ENCODE assay signal across 19 cellular contexts in genomic region chr22:27472975-27473374, GRCh38.
DNase-seq lines count a peak whose midpoint lies in the region; ATAC-seq, FAIRE-seq and TF ChIP-seq lines count a peak whose summit lies in the region.
"Had no signal": no experiment of that assay in that cellular context is flagged by ENCODE, and none has a peak within 500 bp of the region (broad histone marks: within the 10 kb centered on the region; RNA-seq: fewer than 3 reads in every experiment).

No MANE protein-coding gene starts in this region.

- TF ChIP-seq CTCF in IMR-90 (conservative IDR thresholded peaks at IDR 0.05; ENCODE audit: low read depth, low read length) (no peak), keratinocyte (optimal IDR thresholded peaks at IDR 0.05 in 1 of 3, IDR thresholded peaks at IDR 0.05 in 1 of 3, conservative IDR thresholded peaks at IDR 0.05 in 1 of 3; ENCODE audit: extremely low read depth in 1 of 3, insufficient read depth in 2 of 3, low read length in 3 of 3) (no peak)

- no peak for TF ChIP-seq POLR2A in IMR-90 (IDR thresholded peaks at IDR 0.05; ENCODE audit: low read depth, low read length)

- no peaks in the 10 kb centered on the region for H3K9me3 ChIP-seq in IMR-90 (ENCODE audit: control insufficient read depth, insufficient read depth, low read length)
- no peaks in the 10 kb centered on the region for H3K9me3 ChIP-seq in SJCRH30 (replicated peaks)
- H3K9me3 ChIP-seq in keratinocyte (ENCODE audit: control insufficient read depth, low read depth, low read length): no peaks in the 10 kb centered on the region
- H3K9me3 ChIP-seq in right cardiac atrium (ENCODE audit: control insufficient read depth, low read length): no peaks in the 10 kb centered on the region
- H3K9me3 ChIP-seq: MG63 had no signal

- H4K20me1 ChIP-seq in IMR-90 (ENCODE audit: insufficient read depth, low read length): no peaks in the 10 kb centered on the region
- H4K20me1 ChIP-seq in keratinocyte (ENCODE audit: control insufficient read depth, extremely low read depth, insufficient read depth, low read length): no peaks in the 10 kb centered on the region

- in situ Hi-C loops in ACHN (cut with HindIII; ENCODE audit: low pct_ligation_motif_present, low pct_unique_long_range_greater_than_20kb, low sequenced_read_pairs) (no loop called here), IMR-90 (cut with MboI; ENCODE audit: low sequenced_read_pairs) (no loop called here)

- H2AFZ ChIP-seq in IMR-90 (replicated peaks; ENCODE audit: low read length, poor library complexity): peak overlapping the region; percentile 34
- no peak overlapping the region for H2AFZ ChIP-seq in keratinocyte (ENCODE audit: control insufficient read depth, low read length)

- peak overlapping the region; percentile 81; the same call in 1 of the 2 replicates for H2AK5ac ChIP-seq in IMR-90 (ENCODE audit: low read depth, low read length)

- peaks cover 9% of the 10 kb centered on the region; the same call in 1 of the 2 replicates for H3K27me3 ChIP-seq in IMR-90 (ENCODE audit: control insufficient read depth, insufficient read depth, low read length)
- no peaks in the 10 kb centered on the region for H3K27me3 ChIP-seq in SJCRH30
- H3K27me3 ChIP-seq in keratinocyte (ENCODE audit: control insufficient read depth, extremely low read depth, insufficient read depth, low read length): no peaks in the 10 kb centered on the region
- H3K27me3 ChIP-seq in right cardiac atrium (ENCODE audit: control insufficient read depth, insufficient read depth): no peaks in the 10 kb centered on the region
- H3K27me3 ChIP-seq: MG63 had no signal

- intact Hi-C loops in IMR-90 (cut with micrococcal nuclease): no loop called here
- intact Hi-C loops in right cardiac atrium (cut with DNase I): no loop called here

- H2AK9ac ChIP-seq in IMR-90 (replicated peaks; ENCODE audit: low read depth, low read length, poor library complexity): no peak overlapping the region

- no peaks in the 10 kb centered on the region for H3K79me1 ChIP-seq in IMR-90 (ENCODE audit: low read depth in 1 of 2, low read length in 2 of 2)

- 67% methylated on average over 1 of the region's 4 CpGs; no CpG with 5 or more reads in 1 of the 2 experiments for WGBS in IMR-90 (ENCODE audit: extremely low coverage in 2 of 2, insufficient read length in 1 of 2), 2 experiments
- WGBS in right cardiac atrium: 51% methylated on average over 4 of the region's 4 CpGs

- ATAC-seq in IMR-90 (ENCODE audit: low read depth): no peak
- ATAC-seq in right cardiac atrium: no peak

- no peak overlapping the region for H3K14ac ChIP-seq in IMR-90 (replicated peaks; ENCODE audit: low read depth, low read length)

- H2BK5ac ChIP-seq in IMR-90 (ENCODE audit: low read depth, low read length, poor library complexity, severe bottlenecking): no peak overlapping the region

- peak overlapping the region; percentile 83; the same call in 1 of the 2 replicates for H3K4ac ChIP-seq in IMR-90 (ENCODE audit: low read depth, low read length)

- H3K4me1 ChIP-seq in IMR-90 (ENCODE audit: control insufficient read depth, insufficient read depth, low read length) (peaks cover 25% of the 10 kb centered on the region), SJCRH30 (peaks cover 65% of the 10 kb centered on the region), keratinocyte (ENCODE audit: control insufficient read depth, extremely low read depth, insufficient read depth, low read length) (peaks cover 44% of the 10 kb centered on the region), right cardiac atrium (ENCODE audit: control insufficient read depth, insufficient read depth, low read length) (no peaks in the 10 kb centered on the region)

- no peak overlapping the region for H4K5ac ChIP-seq in IMR-90 (ENCODE audit: low read depth, low read length)

- H3K36me3 ChIP-seq in IMR-90 (ENCODE audit: control insufficient read depth, insufficient read depth, low read length) (no peaks in the 10 kb centered on the region), SJCRH30 (no peaks in the 10 kb centered on the region), keratinocyte (ENCODE audit: control insufficient read depth in 2 of 2, extremely low read depth in 1 of 2, insufficient read depth in 2 of 2, low read length in 2 of 2) (no peaks in the 10 kb centered on the region)
- H3K36me3 ChIP-seq: MG63 had no signal

- 0 out of 3 replicates have a peak overlapping the region, but pooled peaks have one; percentile 56 for H2BK15ac ChIP-seq in IMR-90 (ENCODE audit: low read depth, low read length)

- peak overlapping the region; percentile 87 for H2BK120ac ChIP-seq in IMR-90 (ENCODE audit: low read depth, low read length)

- no peak overlapping the region for H3K18ac ChIP-seq in IMR-90 (ENCODE audit: low read depth, low read length)

- DNase-seq in ACHN (peak; percentile 17), IMR-90 (no peak), SJCRH30 (peak; percentile 46 to 69), keratinocyte (ENCODE audit: low read depth, low spot score) (no peak), right cardiac atrium (no peak), islet precursor cell (no peak), NCI-H2227 (lab: John Stamatoyannopoulos, UW; ENCODE audit: unreplicated experiment) (no peak)
- DNase-seq: COR-L47, DMS 273 treated with DMSO at 0.1 percent for 48 hours, HFFc6, NCI-H1092, NCI-H1436 treated with DMSO at 0.1 percent for 48 hours, NCI-H2029, SW 1271, T-helper 2 cell had no signal

- FAIRE-seq in keratinocyte (lab: Jason Lieb, UNC): no peak
- FAIRE-seq: GM12891, GM18507, H54 had no signal

- H3K56ac ChIP-seq in IMR-90 (ENCODE audit: extremely low read depth, insufficient read depth, low read length): no peak overlapping the region

- H4K8ac ChIP-seq in IMR-90 (ENCODE audit: low read depth in 2 of 2, low read length in 2 of 2): no peak overlapping the region

- H3K79me2 ChIP-seq in keratinocyte (ENCODE audit: control insufficient read depth, insufficient read depth, low read length): peaks cover 10% of the 10 kb centered on the region

- H3K9me1 ChIP-seq in IMR-90 (ENCODE audit: insufficient read depth, low read length) (peaks cover 26% of the 10 kb centered on the region), keratinocyte (ENCODE audit: control insufficient read depth, extremely low read depth, insufficient read depth, low read length) (no peaks in the 10 kb centered on the region)

- no peak overlapping the region for H3K9ac ChIP-seq in IMR-90 (ENCODE audit: low read depth, low read length)
- peak overlapping the region; percentile 96 for H3K9ac ChIP-seq in keratinocyte (ENCODE audit: control insufficient read depth, extremely low read depth, insufficient read depth, low read length)

- dilution Hi-C loops in IMR-90 (cut with HindIII; ENCODE audit: low sequenced_read_pairs, unreplicated experiment) (no loop called here), keratinocyte (cut with MboI; ENCODE audit: extremely low pct_ligation_motif_present, low sequenced_read_pairs) (no loop called here)

- POLR2A ChIA-PET in IMR-90 (lab: Charles Lee; ENCODE audit: unreplicated experiment): no interaction called here

- H3K4me2 ChIP-seq in IMR-90 (ENCODE audit: low read depth, low read length) (no peak overlapping the region), keratinocyte (ENCODE audit: control insufficient read depth, extremely low read depth, insufficient read depth, low read depth, low read length) (peak overlapping the region; percentile 91)

- H3K27ac ChIP-seq in IMR-90 (ENCODE audit: insufficient read depth, low read length): no peak overlapping the region
- peak overlapping the region; percentile 74 for H3K27ac ChIP-seq in SJCRH30
- peak overlapping the region; percentile 99 for H3K27ac ChIP-seq in keratinocyte (ENCODE audit: control insufficient read depth, insufficient read depth, low read length)
- H3K27ac ChIP-seq in right cardiac atrium (ENCODE audit: low read length): no peak overlapping the region

- H3K23ac ChIP-seq in IMR-90 (ENCODE audit: low read depth, low read length): no peak overlapping the region

- H3K4me3 ChIP-seq in IMR-90 (ENCODE audit: insufficient read depth, low read depth, low read length) (no peak overlapping the region), SJCRH30 (no peak overlapping the region), keratinocyte (ENCODE audit: control insufficient read depth in 2 of 3, extremely low read depth in 1 of 3, insufficient read depth in 2 of 3, low read depth in 1 of 3, low read length in 3 of 3) (no peak overlapping the region), right cardiac atrium (ENCODE audit: low read length) (no peak overlapping the region)
- H3K4me3 ChIP-seq: MG63 had no signal

- peak overlapping the region; percentile 69 for H2BK20ac ChIP-seq in IMR-90 (ENCODE audit: low read depth, low read length)

- CTCF ChIA-PET in IMR-90 (lab: Yijun Ruan, JAX): interaction anchor here (1.2 kb wide), 1 partner anchor 68 kb away, joined by 4 read pairs; no protein-coding TSS in a partner anchor

- H4K91ac ChIP-seq in IMR-90 (ENCODE audit: insufficient read depth, low read depth, low read length): no peak overlapping the region

- no peak for TF ChIP-seq RAD21 in IMR-90 (IDR thresholded peaks at IDR 0.05; ENCODE audit: low read length)

- BruUV-seq in IMR-90 (replicated peaks; lab: Mats Ljungman, UMichigan): no TSS peak

TF ChIP-seq in IMR-90, 13 proteins besides CTCF, POLR2A, EP300 and RAD21:
- TF ChIP-seq MAZ (IDR thresholded peaks at IDR 0.05; ENCODE audit: borderline replicate concordance, low read depth, low read length) (no peak), NFE2L2 (IDR thresholded peaks at IDR 0.05; ENCODE audit: low read depth, low read length) (no peak), ELK1 (IDR thresholded peaks at IDR 0.05; ENCODE audit: borderline replicate concordance, low read depth, low read length) (no peak), BHLHE40 (IDR thresholded peaks at IDR 0.05; ENCODE audit: low read depth, low read length) (no peak), CEBPB (IDR thresholded peaks at IDR 0.05; ENCODE audit: low read depth, low read length) (no peak), CHD1 (IDR thresholded peaks at IDR 0.05; ENCODE audit: low read depth, low read length) (no peak), RCOR1 (IDR thresholded peaks at IDR 0.05; ENCODE audit: insufficient replicate concordance, low read length) (no peak), MAFK (IDR thresholded peaks at IDR 0.05; ENCODE audit: low read depth, low read length) (no peak)

Comparison
In these comparisons a context has a peak if more than half of its experiments do, and no peak if none do; other contexts are left out.
1. DNase-seq: peak in ACHN (single experiment) and SJCRH30 (2 of 2); none in IMR-90 (single experiment), keratinocyte (single experiment), right cardiac atrium (0 of 3), islet precursor cell (single experiment) and NCI-H2227 (single experiment).
2. H3K27ac ChIP-seq: peak in SJCRH30 (single experiment) and keratinocyte (single experiment); none in IMR-90 (single experiment) and right cardiac atrium (single experiment).